In the genomic region with DNA sequence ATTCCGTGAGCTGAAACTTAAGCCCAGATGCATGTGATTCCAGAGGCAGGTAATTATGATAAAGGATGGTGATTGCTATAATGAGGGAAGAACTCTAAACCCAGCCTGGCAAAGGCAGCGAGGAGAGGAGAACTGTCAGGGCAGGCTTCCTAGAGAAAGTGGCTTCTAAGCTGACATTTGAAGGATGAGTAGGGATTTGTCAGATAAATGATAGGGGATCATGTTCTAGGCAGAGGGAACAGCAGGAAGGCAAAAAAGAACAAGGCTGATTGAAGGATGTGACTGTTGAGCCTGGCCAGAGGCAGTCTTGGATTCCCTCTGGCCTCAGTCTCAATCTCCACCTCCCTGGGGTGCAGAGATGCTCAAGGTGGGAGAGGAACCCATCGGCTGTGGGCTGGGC, we compare ENCODE assay signal across 28 cellular contexts.
"Had no signal": no experiment of that assay in that cellular context is flagged by ENCODE, and none has a peak within 500 bp of the region (broad histone marks: within the 10 kb centered on the region; RNA-seq: fewer than 3 reads in every experiment).

No MANE protein-coding gene starts in this region.

- H3K4me2 ChIP-seq: neural progenitor cell had no signal

- H3K27ac Mint-ChIP-seq: naive thymus-derived CD8-positive, alpha-beta T cell; natural killer cell treated with Interleukin-12 subunit alpha and Interleukin-12 subunit beta and Interleukin-15 and Interleukin-18, amount 100 ng/mL, for 72 hours; nephron progenitor cell; neural progenitor cell; progenitor cell of endocrine pancreas; stimulated activated effector memory CD8-positive, alpha-beta T cell treated with anti-CD3 and anti-CD28 coated beads, Interleukin-12 subunit alpha, Interleukin-12 subunit beta, amount 100 ng/mL, for 72 hours; stimulated activated naive B cell treated with anti-CD40 and anti-IgM and Interleukin-4, amounts not matched to agents 10 μg/mL and 1 μg/mL and 100 μg/mL, for 72 hours; stimulated activated naive CD8-positive, alpha-beta T cell treated with anti-CD3 and anti-CD28 coated beads, Interleukin-15, Interleukin-2, amounts not matched to agents 100 ng/mL and 50 ng/mL, for 24 hours had no signal

- H3K36me3 Mint-ChIP-seq: naive thymus-derived CD8-positive, alpha-beta T cell; natural killer cell treated with Interleukin-12 subunit alpha and Interleukin-12 subunit beta and Interleukin-15 and Interleukin-18, amount 100 ng/mL, for 72 hours; neural progenitor cell; stimulated activated effector memory CD8-positive, alpha-beta T cell treated with anti-CD3 and anti-CD28 coated beads, Interleukin-12 subunit alpha, Interleukin-12 subunit beta, amount 100 ng/mL, for 72 hours; stimulated activated naive B cell treated with anti-CD40 and anti-IgM and Interleukin-4, amounts not matched to agents 10 μg/mL and 1 μg/mL and 100 μg/mL, for 72 hours had no signal

- H3K9me3 Mint-ChIP-seq: naive thymus-derived CD8-positive, alpha-beta T cell; natural killer cell treated with Interleukin-12 subunit alpha and Interleukin-12 subunit beta and Interleukin-15 and Interleukin-18, amount 100 ng/mL, for 72 hours; stimulated activated effector memory CD8-positive, alpha-beta T cell treated with anti-CD3 and anti-CD28 coated beads, Interleukin-12 subunit alpha, Interleukin-12 subunit beta, amount 100 ng/mL, for 72 hours; stimulated activated naive CD8-positive, alpha-beta T cell treated with anti-CD3 and anti-CD28 coated beads, Interleukin-15, Interleukin-2, amounts not matched to agents 100 ng/mL and 50 ng/mL, for 24 hours had no signal

- H3K9ac ChIP-seq: neural progenitor cell, parathyroid adenoma had no signal

- H3K27ac ChIP-seq: neural progenitor cell, ovary, parathyroid adenoma, psoas muscle, right lobe of liver, sigmoid colon, stomach, thoracic aorta, thyroid gland, tibial nerve, upper lobe of left lung, uterus had no signal

- H3K4me1 Mint-ChIP-seq: stimulated activated effector memory CD8-positive, alpha-beta T cell treated with anti-CD3 and anti-CD28 coated beads, Interleukin-12 subunit alpha, Interleukin-12 subunit beta, amount 100 ng/mL, for 72 hours had no signal

- DNase-seq: naive thymus-derived CD8-positive, alpha-beta T cell; nephron progenitor cell; occipital lobe; ovary; psoas muscle; right cardiac atrium; right lobe of liver; sigmoid colon; small intestine; stimulated activated CD4-positive, alpha-beta T cell treated with anti-CD3 and anti-CD28 coated beads, Interleukin-15, amount 100 ng/mL, for 24 hours; stimulated activated CD4-positive, alpha-beta T cell treated with anti-CD3 and anti-CD28 coated beads, Interleukin-2, amount 100 ng/mL, for 24 hours; stimulated activated CD4-positive, alpha-beta T cell treated with anti-CD3 and anti-CD28 coated beads, Interleukin-2, amount 100 ng/mL, for 48 hours; stimulated activated CD4-positive, alpha-beta T cell treated with anti-CD3 and anti-CD28 coated beads, Interleukin-4, amount 100 ng/mL, for 24 hours; stimulated activated naive B cell treated with anti-CD40 and anti-IgM and Interleukin-4, amounts not matched to agents 10 μg/mL and 1 μg/mL and 100 μg/mL, for 72 hours; stimulated activated naive CD4-positive, alpha-beta T cell treated with Interleukin-2 at 50 U/mL for 16 hours; stomach; thyroid gland; trophoblast cell; upper lobe of left lung; uterus had no signal

- H3K4me3 Mint-ChIP-seq: naive thymus-derived CD8-positive, alpha-beta T cell; natural killer cell treated with Interleukin-12 subunit alpha and Interleukin-12 subunit beta and Interleukin-15 and Interleukin-18, amount 100 ng/mL, for 72 hours; nephron progenitor cell; neural progenitor cell; stimulated activated effector memory CD8-positive, alpha-beta T cell treated with anti-CD3 and anti-CD28 coated beads, Interleukin-12 subunit alpha, Interleukin-12 subunit beta, amount 100 ng/mL, for 72 hours; stimulated activated naive B cell treated with anti-CD40 and anti-IgM and Interleukin-4, amounts not matched to agents 10 μg/mL and 1 μg/mL and 100 μg/mL, for 72 hours; stimulated activated naive CD8-positive, alpha-beta T cell treated with anti-CD3 and anti-CD28 coated beads, Interleukin-15, Interleukin-2, amounts not matched to agents 100 ng/mL and 50 ng/mL, for 24 hours had no signal

- H3K4me3 ChIP-seq: neural progenitor cell, ovary, psoas muscle, right lobe of liver, sigmoid colon, stomach, thoracic aorta, thyroid gland, tibial nerve, upper lobe of left lung, uterus had no signal

- H2AFZ ChIP-seq: neural progenitor cell, parathyroid adenoma had no signal

- H3K36me3 ChIP-seq: neural progenitor cell, ovary, right lobe of liver, sigmoid colon, stomach, thoracic aorta, thyroid gland, tibial nerve, upper lobe of left lung, uterus had no signal

- ATAC-seq: naive thymus-derived CD8-positive, alpha-beta T cell; natural killer cell treated with Interleukin-12 subunit alpha and Interleukin-12 subunit beta and Interleukin-15 and Interleukin-18, amount 100 ng/mL, for 72 hours; psoas muscle; right cardiac atrium; right lobe of liver; stimulated activated effector memory CD8-positive, alpha-beta T cell treated with anti-CD3 and anti-CD28 coated beads, Interleukin-12 subunit alpha, Interleukin-12 subunit beta, amount 100 ng/mL, for 72 hours; stimulated activated naive B cell treated with anti-CD40 and anti-IgM and Interleukin-4, amounts not matched to agents 10 μg/mL and 1 μg/mL and 100 μg/mL, for 72 hours had no signal

- H3K27me3 ChIP-seq: neural progenitor cell, ovary, right lobe of liver, thyroid gland, tibial nerve, upper lobe of left lung had no signal

- FAIRE-seq: small intestine had no signal

- H3K9me3 ChIP-seq: ovary, psoas muscle, right lobe of liver, thoracic aorta, thyroid gland, upper lobe of left lung, uterus had no signal

- H3K79me2 ChIP-seq: parathyroid adenoma had no signal
